Comparison of ENCODE assay signal across 1 cellular context in genomic region chr21:38298833-38299232, GRCh38.
TF ChIP-seq lines count a peak whose summit lies in the region.

No MANE protein-coding gene starts in this region.

TF ChIP-seq in SK-N-SH treated with all-trans-retinoic acid at 6 μM for 48 hours, 23 proteins besides CTCF, POLR2A, EP300 and RAD21 (continued from another document):
- TF ChIP-seq OSR1 (CRISPR knock-in tag; IDR thresholded peaks at IDR 0.05) (no peak), GLIS3 (CRISPR knock-in tag; IDR thresholded peaks at IDR 0.05) (no peak), ZFP30 (CRISPR knock-in tag; IDR thresholded peaks at IDR 0.05) (no peak), RARB (CRISPR knock-in tag; IDR thresholded peaks at IDR 0.05) (no peak), BACH2 (CRISPR knock-in tag; IDR thresholded peaks at IDR 0.05; ENCODE audit: borderline replicate concordance) (no peak), TCF4 (CRISPR knock-in tag; IDR thresholded peaks at IDR 0.05; ENCODE audit: borderline replicate concordance) (no peak), TOX (CRISPR knock-in tag; IDR thresholded peaks at IDR 0.05; ENCODE audit: borderline replicate concordance) (no peak), ZNF565 (CRISPR knock-in tag; conservative IDR thresholded peaks at IDR 0.05; ENCODE audit: low read depth) (no peak), TSHZ2 (CRISPR knock-in tag; IDR thresholded peaks at IDR 0.05) (no peak), ZFP3 (CRISPR knock-in tag; IDR thresholded peaks at IDR 0.05) (no peak)
